ENCODE assay signal across 18 cellular contexts in genomic region chr4:139559692-139560091, GRCh38. TPM values are rescaled to one million over a fixed set of nuclear protein-coding genes. Genes with fewer than 3 reads are reported as not detected.
DNase-seq lines count a peak whose midpoint lies in the region; ATAC-seq, FAIRE-seq and TF ChIP-seq lines count a peak whose summit lies in the region.
"Had no signal": no experiment of that assay in that cellular context is flagged by ENCODE, and none has a peak within 500 bp of the region (broad histone marks: within the 10 kb centered on the region; RNA-seq: fewer than 3 reads in every experiment).

No MANE protein-coding gene starts in this region.

- no peaks in the 10 kb centered on the region for H3K27me3 ChIP-seq in liver (ENCODE audit: control insufficient read depth in 4 of 4, insufficient read depth in 4 of 4, low read length in 3 of 4)
- H3K27me3 ChIP-seq in HepG2 (ENCODE audit: control insufficient read depth in 1 of 2, insufficient read depth in 2 of 2, low read length in 2 of 2) = peaks cover 6 to 59% of the 10 kb centered on the region in 2 experiments
- peaks cover 9% of the 10 kb centered on the region for H3K27me3 ChIP-seq in hepatocyte
- no peaks in the 10 kb centered on the region for H3K27me3 ChIP-seq in uterus

- no peak overlapping the region for H3K4me2 ChIP-seq in HepG2 (ENCODE audit: low read depth, low read length)
- H3K4me2 ChIP-seq in hepatocyte = peak overlapping the region; percentile 60

- H3K9me3 ChIP-seq in liver (ENCODE audit: control insufficient read depth in 4 of 4, low read length in 3 of 4) (no peaks in the 10 kb centered on the region), HepG2 (ENCODE audit: low read length) (no peaks in the 10 kb centered on the region), hepatocyte (ENCODE audit: low read depth) (no peaks in the 10 kb centered on the region), uterus (no peaks in the 10 kb centered on the region)

- peaks cover 13 to 61% (median 42%) of the 10 kb centered on the region in 4 donors for H3K4me1 ChIP-seq in liver (ENCODE audit: control insufficient read depth in 4 of 4, insufficient read depth in 4 of 4, low read length in 3 of 4)
- peaks cover 40% of the 10 kb centered on the region for H3K4me1 ChIP-seq in HepG2 (ENCODE audit: insufficient read depth, low read length)
- peaks cover 28% of the 10 kb centered on the region for H3K4me1 ChIP-seq in hepatocyte (ENCODE audit: insufficient read depth)
- no peaks in the 10 kb centered on the region for H3K4me1 ChIP-seq in uterus

- in situ Hi-C loops in HepG2 (cut with HindIII; ENCODE audit: extremely low pct_ligation_motif_present, low pct_unique_long_range_greater_than_20kb) = no loop called here

- TF ChIP-seq EP300 in HepG2 (IDR thresholded peaks at IDR 0.05; ENCODE audit: low read depth in 2 of 2, low read length in 2 of 2) (no peak), HepG2 (CRISPR knock-in tag; IDR thresholded peaks at IDR 0.05; ENCODE audit: borderline replicate concordance) (no peak)

- H3K27ac ChIP-seq in liver (ENCODE audit: low read depth in 1 of 2, low read length in 2 of 2) (peak overlapping the region; percentile 82 to 100), HepG2 (ENCODE audit: extremely low read length, insufficient read depth, low read length) (no peak overlapping the region), hepatocyte (no peak overlapping the region), uterus (peak overlapping the region; percentile 44 to 61)

- no peak for TF ChIP-seq POLR2A in HepG2 (IDR thresholded peaks at IDR 0.05; ENCODE audit: insufficient read depth in 1 of 2, low read depth in 2 of 2, low read length in 2 of 2)
- TF ChIP-seq POLR2A in uterus (IDR thresholded peaks at IDR 0.05) = no peak

- H3K36me3 ChIP-seq in liver (ENCODE audit: control insufficient read depth in 4 of 4, insufficient read depth in 3 of 4, low read depth in 1 of 4, low read length in 3 of 4) = no peaks in the 10 kb centered on the region
- H3K36me3 ChIP-seq in HepG2 (replicated peaks in 1 of 2; ENCODE audit: control insufficient read depth in 1 of 2, insufficient read depth in 2 of 2, low read length in 2 of 2) = no peaks in the 10 kb centered on the region
- no peaks in the 10 kb centered on the region for H3K36me3 ChIP-seq in hepatocyte (replicated peaks; ENCODE audit: insufficient read depth, low read depth)
- H3K36me3 ChIP-seq in uterus = no peaks in the 10 kb centered on the region

- BruUV-seq in HepG2 (replicated peaks; lab: Mats Ljungman, UMichigan) = no TSS peak

- H3K4me3 ChIP-seq in liver (ENCODE audit: low read depth in 1 of 3, low read length in 3 of 3) (no peak overlapping the region), HepG2 (replicated peaks in 1 of 3; ENCODE audit: insufficient read depth in 1 of 3, low read depth in 2 of 3, low read length in 3 of 3) (no peak overlapping the region), hepatocyte (no peak overlapping the region), uterus (no peak overlapping the region)
- H3K4me3 ChIP-seq: skin epidermis had no signal

- H3K79me2 ChIP-seq in HepG2 (ENCODE audit: insufficient read depth, low read length) (no peaks in the 10 kb centered on the region), hepatocyte (peaks cover under 1% of the 10 kb centered on the region)
- H3K79me2 ChIP-seq: parathyroid adenoma had no signal

- no peak for FAIRE-seq in HepG2 (lab: Jason Lieb, UNC)
- FAIRE-seq: urothelium cell line had no signal

- H2AFZ ChIP-seq in HepG2 (ENCODE audit: low read length) (no peak overlapping the region), hepatocyte (no peak overlapping the region)

- 76% methylated on average over 6 of the region's 6 CpGs for WGBS in liver
- WGBS in HepG2 (ENCODE audit: low lambda C conversion rate) = 70% methylated on average over 6 of the region's 6 CpGs
- 60% methylated on average over 6 of the region's 6 CpGs for WGBS in hepatocyte (ENCODE audit: low lambda C conversion rate, missing lambda C conversion rate)

- DNase-seq in HepG2 (ENCODE audit: low spot score) (no peak), OCI-M1 (lab: John Stamatoyannopoulos, UW) (peak; percentile 45), hepatocyte (ENCODE audit: low spot score) (no peak), uterus (no peak), AML-193 (lab: John Stamatoyannopoulos, UW) (no peak)
- DNase-seq: ACHN; activated CD4-positive, CD25-positive, alpha-beta regulatory T cell treated with anti-CD3 and anti-CD28 coated beads, Interleukin-2, amount 50 U/mL, for 72 hours; activated CD8-positive, alpha-beta memory T cell treated with anti-CD3 and anti-CD28 coated beads, Interleukin-2, amount 50 U/mL, for 48 hours; left colon; NCI-H187 treated with DMSO at 0.1 percent for 48 hours; stimulated activated naive CD4-positive, alpha-beta T cell treated with Interleukin-2 at 50 U/mL for 16 hours had no signal

- intact Hi-C loops in HepG2 (cut with micrococcal nuclease; ENCODE audit: unreplicated experiment) = no loop called here
- intact Hi-C loops in uterus (cut with DNase I; ENCODE audit: low total_unique reads) = loop anchor here (10.0 kb wide), 1 partner anchor 105 kb away; the partner anchor contains the start of gene RAB33B

- TF ChIP-seq RAD21 in liver (IDR thresholded peaks at IDR 0.05) = no peak
- TF ChIP-seq RAD21 in HepG2 (CRISPR knock-in tag; IDR thresholded peaks at IDR 0.05) = no peak

- TF ChIP-seq CTCF in liver (IDR thresholded peaks at IDR 0.05; ENCODE audit: low read depth, low read length, missing input control) (no peak), HepG2 (CRISPR knock-in tag; IDR thresholded peaks at IDR 0.05) (no peak), hepatocyte (IDR thresholded peaks at IDR 0.05; ENCODE audit: poor library complexity) (no peak), uterus (IDR thresholded peaks at IDR 0.05) (no peak)

- POLR2A ChIA-PET in HepG2 (lab: Yijun Ruan, JAX) = no interaction called here

- ATAC-seq in HepG2 (no peak), HG03469 (IDR thresholded peaks at IDR 0.05; ENCODE audit: unreplicated experiment) (no peak), HG03521 (IDR thresholded peaks at IDR 0.05; ENCODE audit: unreplicated experiment) (no peak)
- ATAC-seq: activated naive CD4-positive, alpha-beta T cell treated with anti-CD3 and anti-CD28 coated beads, Interleukin-2, amount 50 U/mL, for 72 hours; left colon had no signal

- H4K20me1 ChIP-seq in HepG2 (ENCODE audit: insufficient read depth, low read length) (no peaks in the 10 kb centered on the region; the same call in 1 of the 2 replicates), hepatocyte (ENCODE audit: insufficient read depth, poor library complexity, severe bottlenecking) (no peaks in the 10 kb centered on the region)

- CTCF ChIA-PET in HepG2 (lab: Yijun Ruan, JAX; ENCODE audit: low intra/inter-chr PET ratio, low total read pairs) = no interaction called here

- H3K9me2 ChIP-seq in hepatocyte (replicated peaks; ENCODE audit: insufficient read depth) = no peaks in the 10 kb centered on the region

- H3K9ac ChIP-seq in liver (ENCODE audit: low read depth in 1 of 2, low read length in 2 of 2) (no peak overlapping the region), HepG2 (ENCODE audit: insufficient read depth, low read depth, low read length) (no peak overlapping the region)
- H3K9ac ChIP-seq: parathyroid adenoma had no signal

TF ChIP-seq in liver, 16 proteins besides CTCF, POLR2A, EP300 and RAD21 (continues in another document):
- TF ChIP-seq NR2F2 (IDR thresholded peaks at IDR 0.05) = no peak

TF ChIP-seq in HepG2, 621 proteins besides CTCF, POLR2A, EP300 and RAD21 (continues in another document):
- TF ChIP-seq CREM (IDR thresholded peaks at IDR 0.05) (no peak), CREM (CRISPR knock-in tag; IDR thresholded peaks at IDR 0.05) (no peak), ZNF710 (CRISPR knock-in tag; IDR thresholded peaks at IDR 0.05; ENCODE audit: borderline replicate concordance) (no peak)

RNA-seq across cellular contexts. Expression of gene SETD7, which starts 3.7 kb away (rescaled TPM):
- total RNA-seq in liver = 10 to 100 TPM; 13.3 to 81.7 TPM
- polyA plus RNA-seq in liver = 10 to 100 TPM; 12.9 to 22.6 TPM
- 0.22 and 0.48 TPM in 2 replicates for total RNA-seq in HepG2 (2016; rRNA removed; fragmentation: Illumina TruSeq; extraction: Trizol)
- total RNA-seq in HepG2 (2016; cell fraction: cytosol; rRNA removed; fragmentation: Illumina TruSeq; extraction: Trizol; ENCODE audit: low read depth) = 0.09 TPM in 1 of 2 replicates, not detected in the other
- 0.26 and 0.46 TPM in 2 replicates for total RNA-seq in HepG2 (2016; cell fraction: insoluble cytoplasmic fraction; rRNA removed; fragmentation: Illumina TruSeq; extraction: Trizol)
- 0.09 and 0.14 TPM in 2 replicates for total RNA-seq in HepG2 (2016; cell fraction: membrane; rRNA removed; fragmentation: Illumina TruSeq; extraction: Trizol)
- total RNA-seq in HepG2 (2016; cell fraction: nucleus; rRNA removed; fragmentation: Illumina TruSeq; extraction: Trizol) = 0.25 and 0.28 TPM in 2 replicates
- polyA plus RNA-seq in HepG2 (2011; rRNA removed) = 0.08 and 0.13 TPM in 2 replicates
- polyA plus RNA-seq in HepG2 (2011; cell fraction: cytosol; rRNA removed) = 0.07 and 0.14 TPM in 2 replicates
- polyA plus RNA-seq in HepG2 (2011; cell fraction: nucleus; rRNA removed) = 0.21 TPM in 2 replicates
- 0.21 and 0.28 TPM in 2 replicates for polyA plus RNA-seq in HepG2 (2012)
- 0.05 TPM in 1 of 2 replicates, not detected in the other for polyA plus RNA-seq in HepG2 (2016; cell fraction: cytosol; fragmentation: Illumina TruSeq; extraction: Trizol; ENCODE audit: low read depth)
- 0.26 and 0.27 TPM in 2 replicates for polyA plus RNA-seq in HepG2 (2016; cell fraction: insoluble cytoplasmic fraction; fragmentation: Illumina TruSeq; extraction: Trizol; ENCODE audit: low read depth)
- 0.06 and 0.10 TPM in 2 replicates for polyA plus RNA-seq in HepG2 (2016; cell fraction: membrane; fragmentation: Illumina TruSeq; extraction: Trizol; ENCODE audit: low read depth)
- polyA plus RNA-seq in HepG2 (2016; cell fraction: nucleus; fragmentation: Illumina TruSeq; extraction: Trizol; ENCODE audit: insufficient read depth, low read depth) = 0.15 and 0.24 TPM in 2 replicates
- 0.24 and 48.0 TPM in 2 replicates for polyA minus RNA-seq in HepG2 (2011; rRNA and poly(A)+ RNA removed; ENCODE audit: low replicate concordance)
- 0.30 and 0.44 TPM in 2 replicates for polyA minus RNA-seq in HepG2 (2011; cell fraction: cytosol; rRNA and poly(A)+ RNA removed)
- 0.25 and 0.26 TPM in 2 replicates for polyA minus RNA-seq in HepG2 (2011; cell fraction: nucleus; rRNA and poly(A)+ RNA removed)
- 26.2 and 27.6 TPM in 2 replicates for total RNA-seq in hepatocyte
- polyA plus RNA-seq in hepatocyte = 7.3 and 13.3 TPM in 2 replicates
- total RNA-seq in uterus = 10 to 100 TPM; 38.9 to 80.6 (median 59.3) TPM

Comparison
In these comparisons a context has a peak if more than half of its experiments do, and no peak if none do; other contexts are left out.
1. H3K27ac ChIP-seq: peak in liver (2 of 2) and uterus (2 of 2); none in HepG2 (single experiment) and hepatocyte (single experiment).
2. RNA of gene SETD7, which starts 3.7 kb away (total RNA-seq): 13.3 to 81.7 TPM in liver, 38.9 to 80.6 TPM in uterus and 26.2 to 27.6 TPM in hepatocyte; 0.09 to 0.48 TPM in HepG2; every median in the first group is over 4 times any median in the second.